In the genomic region with DNA sequence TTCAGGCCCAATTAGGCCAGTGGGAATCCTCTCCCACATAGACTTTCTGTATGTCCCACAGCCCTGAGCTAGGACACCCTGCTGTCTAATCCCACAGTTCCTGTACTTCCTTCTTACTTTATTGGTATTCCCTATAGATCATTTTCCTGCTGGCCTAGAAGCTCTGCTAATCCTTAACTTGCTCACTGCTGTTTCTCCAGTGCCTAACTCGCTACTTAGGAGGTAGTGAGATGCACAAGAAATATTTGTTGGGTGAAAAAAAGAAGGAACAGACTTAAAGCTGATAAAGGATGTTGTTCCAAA, we compare ENCODE assay signal across 1 cellular context.
TF ChIP-seq lines count a peak whose summit lies in the region.

No MANE protein-coding gene starts in this region.

TF ChIP-seq in SK-N-SH treated with all-trans-retinoic acid at 6 μM for 48 hours, 23 proteins besides CTCF, POLR2A, EP300 and RAD21 (continued from another document):
- TF ChIP-seq CREB5 (CRISPR knock-in tag; IDR thresholded peaks at IDR 0.05; ENCODE audit: low read depth) (no peak), TOX (CRISPR knock-in tag; IDR thresholded peaks at IDR 0.05; ENCODE audit: borderline replicate concordance) (no peak), BACH2 (CRISPR knock-in tag; IDR thresholded peaks at IDR 0.05; ENCODE audit: borderline replicate concordance) (no peak), OSR1 (CRISPR knock-in tag; IDR thresholded peaks at IDR 0.05) (no peak), TSHZ2 (CRISPR knock-in tag; IDR thresholded peaks at IDR 0.05) (no peak), ISL1 (CRISPR knock-in tag; IDR thresholded peaks at IDR 0.05) (no peak), ZNF565 (CRISPR knock-in tag; conservative IDR thresholded peaks at IDR 0.05; ENCODE audit: low read depth) (no peak)
